In the genomic region with DNA sequence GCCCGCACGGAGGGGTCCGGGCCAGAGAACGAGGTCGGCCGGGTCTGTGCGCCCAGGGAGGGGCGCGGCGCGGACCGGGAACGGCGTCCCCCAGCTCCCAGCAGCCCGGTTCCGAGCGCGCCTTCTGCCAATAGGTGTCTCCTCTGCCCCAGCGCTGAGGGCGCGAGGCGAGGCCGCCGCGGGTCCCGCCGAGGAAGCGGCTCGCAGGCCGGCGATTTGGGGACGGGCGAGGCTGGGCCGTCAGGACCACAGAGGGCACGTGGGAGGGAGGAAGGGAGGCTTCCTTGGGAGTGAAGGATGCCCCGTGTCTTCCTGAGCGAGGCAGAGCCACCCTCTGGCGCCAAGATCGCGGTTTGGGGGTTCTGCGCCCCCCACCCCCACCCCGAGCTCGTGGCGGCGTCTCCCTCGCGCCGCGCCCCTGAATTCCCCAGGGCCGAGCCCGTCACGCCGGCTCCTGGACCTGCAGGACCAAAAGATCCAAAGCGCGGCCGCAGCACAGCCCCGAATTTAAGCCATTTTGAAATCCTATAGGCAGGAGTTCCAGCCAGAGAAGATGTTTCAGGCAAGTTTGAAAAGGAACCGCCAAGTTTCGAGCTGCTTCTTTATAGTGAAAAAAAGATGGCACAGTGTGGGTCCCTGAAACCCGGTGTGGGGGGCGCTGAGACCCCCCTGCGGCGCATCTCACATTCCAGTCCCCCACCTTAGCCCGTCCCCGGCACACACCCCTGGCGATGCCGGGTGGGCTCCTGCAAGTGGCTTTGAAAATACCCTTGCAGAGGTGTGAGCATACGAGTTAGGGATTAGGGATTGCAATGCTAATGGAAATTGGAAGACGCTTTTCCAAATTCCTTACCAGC, we compare ENCODE assay signal across 1 cellular context.
TF ChIP-seq lines count a peak whose summit lies in the region.

No MANE protein-coding gene starts in this region.

TF ChIP-seq in H1, 55 proteins besides CTCF, POLR2A, EP300 and RAD21 (continued from another document):
- TF ChIP-seq, protein P1, sequence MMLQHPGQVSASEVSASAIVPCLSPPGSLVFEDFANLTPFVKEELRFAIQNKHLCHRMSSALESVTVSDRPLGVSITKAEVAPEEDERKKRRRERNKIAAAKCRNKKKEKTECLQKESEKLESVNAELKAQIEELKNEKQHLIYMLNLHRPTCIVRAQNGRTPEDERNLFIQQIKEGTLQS (IDR thresholded peaks at IDR 0.05; ENCODE audit: insufficient read depth, low read depth, low read length): no peak
- TF ChIP-seq SIX5 (IDR thresholded peaks at IDR 0.05; ENCODE audit: low read depth, low read length) (no peak), EZH2 (IDR thresholded peaks at IDR 0.05; ENCODE audit: low read depth, low read length, severe bottlenecking) (peak; percentile 88)
- TF ChIP-seq, protein P2, sequence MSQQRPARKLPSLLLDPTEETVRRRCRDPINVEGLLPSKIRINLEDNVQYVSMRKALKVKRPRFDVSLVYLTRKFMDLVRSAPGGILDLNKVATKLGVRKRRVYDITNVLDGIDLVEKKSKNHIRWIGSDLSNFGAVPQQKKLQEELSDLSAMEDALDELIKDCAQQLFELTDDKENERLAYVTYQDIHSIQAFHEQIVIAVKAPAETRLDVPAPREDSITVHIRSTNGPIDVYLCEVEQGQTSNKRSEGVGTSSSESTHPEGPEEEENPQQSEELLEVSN (IDR thresholded peaks at IDR 0.05): peak; percentile 69
